8 cellular contexts compared by ENCODE assay signal in genomic region chr19:14005381-14006084, GRCh38. TPM values are rescaled to one million over a fixed set of nuclear protein-coding genes. Genes with fewer than 3 reads are reported as not detected.
DNase-seq lines count a peak whose midpoint lies in the region; ATAC-seq lines count a peak whose summit lies in the region.

No MANE protein-coding gene starts in this region.

- peak; percentile 34 for ATAC-seq in GM21515 (IDR thresholded peaks at IDR 0.05; ENCODE audit: unreplicated experiment)

- H3K4me1 ChIP-seq in subcutaneous abdominal adipose tissue (ENCODE audit: control insufficient read depth in 5 of 5, insufficient read depth in 5 of 5, low read length in 5 of 5), result peaks cover 8 to 35% (median 33%) of the 10 kb centered on the region in 5 donors

- H3K36me3 ChIP-seq in subcutaneous abdominal adipose tissue (ENCODE audit: control insufficient read depth in 5 of 5, insufficient read depth in 5 of 5, low read length in 5 of 5), result no peaks in the 10 kb centered on the region

- in situ Hi-C loops in SK-MEL-5 (cut with HindIII; ENCODE audit: low pct_unique_long_range_greater_than_20kb, low sequenced_read_pairs), result no loop called here

- peak overlapping the region; percentile 93 for H3K27ac ChIP-seq in subcutaneous abdominal adipose tissue (ENCODE audit: low read depth, low read length)

- H3K9ac ChIP-seq in subcutaneous abdominal adipose tissue (ENCODE audit: low read length in 5 of 5), result peak overlapping the region; percentile 8 to 70 (median 56)

- peak overlapping the region; percentile 15 to 88 (median 82) for H3K4me3 ChIP-seq in subcutaneous abdominal adipose tissue (ENCODE audit: low read depth in 1 of 5, low read length in 5 of 5)

- no peaks in the 10 kb centered on the region for H3K27me3 ChIP-seq in subcutaneous abdominal adipose tissue (ENCODE audit: control insufficient read depth in 5 of 5, insufficient read depth in 4 of 5, low read length in 5 of 5)

- H3K9me3 ChIP-seq in subcutaneous abdominal adipose tissue (ENCODE audit: control insufficient read depth in 5 of 5, low read length in 5 of 5), result no peaks in the 10 kb centered on the region

- DNase-seq in CMK (ENCODE audit: low read depth) (peak; percentile 85), LHCN-M2 (ENCODE audit: low read depth) (peak; percentile 67), SK-MEL-5 (ENCODE audit: low read depth, low spot score) (peak; percentile 78), globus pallidus (ENCODE audit: low spot score) (peak; percentile 70), nucleus accumbens (lab: John Stamatoyannopoulos, UW) (peak in 54 of 56 donors; percentile 29 to 88 (median 70))
- DNase-seq in activated naive CD4-positive, alpha-beta T cell treated with Interleukin-2 at 50 U/mL for 16 hours, result peak; percentile 89

RNA-seq across cellular contexts. Expression of gene RFX1, which starts 0.6 kb away (rescaled TPM):
- total RNA-seq in LHCN-M2 (2014; rRNA removed), result 2.2 and 2.5 TPM in 2 replicates
- polyA plus RNA-seq in LHCN-M2 (2012), result 5.4 TPM
- total RNA-seq in SK-MEL-5 (2014; rRNA removed; shearing (Covaris generic)), result 0.87 and 0.90 TPM in 2 replicates
- 5.2 and 8.0 TPM in 2 replicates for polyA plus RNA-seq in SK-MEL-5 (2015; cell fraction: cytosol; rRNA removed)
- 4.3 and 4.8 TPM in 2 replicates for polyA plus RNA-seq in SK-MEL-5 (2015; cell fraction: nucleus; rRNA removed)

RNA-seq across cellular contexts. Expression of gene RLN3, which starts 22.4 kb away (rescaled TPM):
- total RNA-seq in LHCN-M2 (2014; rRNA removed), result not detected in 2 replicates
- not detected for polyA plus RNA-seq in LHCN-M2 (2012)
- not detected in 2 replicates for total RNA-seq in SK-MEL-5 (2014; rRNA removed; shearing (Covaris generic))
- polyA plus RNA-seq in SK-MEL-5 (2015; cell fraction: cytosol; rRNA removed), result not detected in 2 replicates
- not detected in 2 replicates for polyA plus RNA-seq in SK-MEL-5 (2015; cell fraction: nucleus; rRNA removed)

RNA-seq across cellular contexts. Expression of gene IL27RA, which starts 26.0 kb away (rescaled TPM):
- total RNA-seq in LHCN-M2 (2014; rRNA removed), result 0.29 and 0.32 TPM in 2 replicates
- polyA plus RNA-seq in LHCN-M2 (2012), result 0.26 TPM
- 2.6 and 4.3 TPM in 2 replicates for total RNA-seq in SK-MEL-5 (2014; rRNA removed; shearing (Covaris generic))
- 3.9 and 4.2 TPM in 2 replicates for polyA plus RNA-seq in SK-MEL-5 (2015; cell fraction: cytosol; rRNA removed)
- 0.42 and 1.00 TPM in 2 replicates for polyA plus RNA-seq in SK-MEL-5 (2015; cell fraction: nucleus; rRNA removed)

RNA-seq across cellular contexts. Expression of gene DCAF15, which starts 53.2 kb away (rescaled TPM):
- total RNA-seq in LHCN-M2 (2014; rRNA removed), result 28.8 and 30.2 TPM in 2 replicates
- 20.1 TPM for polyA plus RNA-seq in LHCN-M2 (2012)
- 8.3 and 9.3 TPM in 2 replicates for total RNA-seq in SK-MEL-5 (2014; rRNA removed; shearing (Covaris generic))
- polyA plus RNA-seq in SK-MEL-5 (2015; cell fraction: cytosol; rRNA removed), result 13.1 and 14.2 TPM in 2 replicates
- polyA plus RNA-seq in SK-MEL-5 (2015; cell fraction: nucleus; rRNA removed), result 85.2 and 93.9 TPM in 2 replicates

RNA-seq across cellular contexts. Expression of gene PALM3, which starts 56.3 kb away (rescaled TPM):
- 0.11 and 0.38 TPM in 2 replicates for total RNA-seq in LHCN-M2 (2014; rRNA removed)
- 0.22 TPM for polyA plus RNA-seq in LHCN-M2 (2012)
- not detected in 2 replicates for total RNA-seq in SK-MEL-5 (2014; rRNA removed; shearing (Covaris generic))
- 0.29 TPM in 1 of 2 replicates, not detected in the other for polyA plus RNA-seq in SK-MEL-5 (2015; cell fraction: cytosol; rRNA removed)
- not detected in 2 replicates for polyA plus RNA-seq in SK-MEL-5 (2015; cell fraction: nucleus; rRNA removed)

Comparison
In these comparisons a context has a peak if more than half of its experiments do, and no peak if none do; other contexts are left out.
1. Peak in every context shown above with its lines: DNase-seq, ATAC-seq, H3K4me3 ChIP-seq and H3K27ac ChIP-seq.